ENCODE assay signal across 20 cellular contexts in genomic region chr2:169982929-169983328, GRCh38.
DNase-seq lines count a peak whose midpoint lies in the region; ATAC-seq, FAIRE-seq and TF ChIP-seq lines count a peak whose summit lies in the region.
"Had no signal": no experiment of that assay in that cellular context is flagged by ENCODE, and none has a peak within 500 bp of the region (broad histone marks: within the 10 kb centered on the region; RNA-seq: fewer than 3 reads in every experiment).

No MANE protein-coding gene starts in this region.

- CTCF ChIA-PET in PC-3 (lab: Charles Lee): interaction anchor here (0.6 kb wide), 1 partner anchor 530 kb away, joined by 13 read pairs; no protein-coding TSS in a partner anchor

- no peak for TF ChIP-seq CTCF in glutamatergic neuron (IDR thresholded peaks at IDR 0.05; ENCODE audit: partially characterized antibody, unreplicated experiment)
- TF ChIP-seq CTCF in PC-3 (conservative IDR thresholded peaks at IDR 0.05; ENCODE audit: low read depth, low read length): no peak

- no peaks in the 10 kb centered on the region for H3F3A ChIP-seq in PC-3 (ENCODE audit: low read length, unreplicated experiment)

- no TSS peak for BruUV-seq in PC-3 (replicated peaks; lab: Mats Ljungman, UMichigan)

- no peak overlapping the region for H3K4me3 Mint-ChIP-seq in CD4-positive, CD25-positive, alpha-beta regulatory T cell
- H3K4me3 Mint-ChIP-seq in glutamatergic neuron (ENCODE audit: unreplicated experiment): no peak overlapping the region
- H3K4me3 Mint-ChIP-seq: CD4-positive, alpha-beta T cell; GM23338; HFFc6 had no signal

- no peaks in the 10 kb centered on the region for H3K27me3 Mint-ChIP-seq in CD4-positive, CD25-positive, alpha-beta regulatory T cell
- H3K27me3 Mint-ChIP-seq in glutamatergic neuron (ENCODE audit: unreplicated experiment): peaks cover 3% of the 10 kb centered on the region
- H3K27me3 Mint-ChIP-seq: CD4-positive, alpha-beta T cell; IgD-negative memory B cell had no signal

- peaks cover 0 to 2% (median 0%) of the 10 kb centered on the region in 7 donors for H3K9me3 Mint-ChIP-seq in CD4-positive, CD25-positive, alpha-beta regulatory T cell
- H3K9me3 Mint-ChIP-seq in glutamatergic neuron (ENCODE audit: unreplicated experiment): no peaks in the 10 kb centered on the region
- H3K9me3 Mint-ChIP-seq: CD4-positive, alpha-beta T cell; GM23338; HFFc6; IgD-negative memory B cell had no signal

- peak overlapping the region in 2 of 3 donors; percentile 52 to 61 for H3K27ac Mint-ChIP-seq in CD4-positive, CD25-positive, alpha-beta regulatory T cell
- peak overlapping the region; percentile 28 for H3K27ac Mint-ChIP-seq in glutamatergic neuron (ENCODE audit: unreplicated experiment)
- H3K27ac Mint-ChIP-seq: CD4-positive, alpha-beta T cell; GM23338; HFFc6; IgD-negative memory B cell had no signal

- H3K9me3 ChIP-seq in CD4-positive, CD25-positive, alpha-beta regulatory T cell (ENCODE audit: control insufficient read depth in 2 of 2, low read length in 2 of 2): no peaks in the 10 kb centered on the region
- H3K9me3 ChIP-seq in PC-3 (ENCODE audit: low read length): no peaks in the 10 kb centered on the region
- H3K9me3 ChIP-seq: BE2C, Caco-2 had no signal

- no peak for TF ChIP-seq POLR2A in GM12892 (IDR thresholded peaks at IDR 0.05; ENCODE audit: low read depth, low read length)

- no peak overlapping the region for H3K4me2 ChIP-seq in PC-3 (ENCODE audit: low read length)
- H3K4me2 ChIP-seq: GM23338 had no signal

- peaks cover 18% of the 10 kb centered on the region for H3K36me3 Mint-ChIP-seq in CD4-positive, CD25-positive, alpha-beta regulatory T cell
- peaks cover 4% of the 10 kb centered on the region for H3K36me3 Mint-ChIP-seq in glutamatergic neuron (ENCODE audit: unreplicated experiment)

- H2AFZ ChIP-seq in PC-3 (ENCODE audit: low read length): no peak overlapping the region
- H2AFZ ChIP-seq: GM23338 had no signal

- FAIRE-seq in GM12892 (lab: Jason Lieb, UNC): peak; percentile 40
- FAIRE-seq: D721Med, H54, HTR-8/SVneo had no signal

- no peaks in the 10 kb centered on the region for H4K20me1 ChIP-seq in PC-3 (ENCODE audit: low read length)

- no peak for DNase-seq in CD4-positive, CD25-positive, alpha-beta regulatory T cell
- DNase-seq in GM12892 (ENCODE audit: insufficient read length) (no peak), OCI-M1 (lab: John Stamatoyannopoulos, UW) (peak; percentile 14), glutamatergic neuron (no peak), activated gamma-delta T cell (lab: John Stamatoyannopoulos, UW) (no peak), PC-3 (no peak)
- DNase-seq: Caco-2; CD4-positive, alpha-beta T cell; DMS79; GDM1; HCEC 1CT; HFFc6; KG1 had no signal

- ATAC-seq in CD4-positive, CD25-positive, alpha-beta regulatory T cell (ENCODE audit: low read depth in 2 of 2): no peak
- ATAC-seq in PC-3 (no peak), HG02981 (IDR thresholded peaks at IDR 0.05; ENCODE audit: unreplicated experiment) (no peak)

- POLR2A ChIA-PET in PC-3 (lab: Charles Lee; ENCODE audit: unreplicated experiment): no interaction called here

- intact Hi-C loops in PC-3 (cut with micrococcal nuclease): no loop called here

- H3K36me3 ChIP-seq in CD4-positive, CD25-positive, alpha-beta regulatory T cell (ENCODE audit: control insufficient read depth, insufficient read depth, low read length): peaks cover 12% of the 10 kb centered on the region
- peaks cover 6% of the 10 kb centered on the region; the same call in 1 of the 2 replicates for H3K36me3 ChIP-seq in PC-3 (ENCODE audit: low read depth, low read length)
- H3K36me3 ChIP-seq: BE2C had no signal

- H3K27ac ChIP-seq in CD4-positive, CD25-positive, alpha-beta regulatory T cell (ENCODE audit: insufficient read depth, low read length, poor library complexity, severe bottlenecking): no peak overlapping the region
- no peak overlapping the region for H3K27ac ChIP-seq in PC-3 (ENCODE audit: low read length)

- H3K4me1 Mint-ChIP-seq in CD4-positive, CD25-positive, alpha-beta regulatory T cell: peaks cover 6 to 19% (median 10%) of the 10 kb centered on the region in 4 donors
- H3K4me1 Mint-ChIP-seq in glutamatergic neuron (ENCODE audit: low read depth, unreplicated experiment): no peaks in the 10 kb centered on the region

- no peak overlapping the region for H3K9ac ChIP-seq in PC-3 (ENCODE audit: low read length)

- no peaks in the 10 kb centered on the region for H3K9me2 ChIP-seq in PC-3 (replicated peaks; ENCODE audit: low read length)

- no peak overlapping the region for H3K4me3 ChIP-seq in CD4-positive, CD25-positive, alpha-beta regulatory T cell (ENCODE audit: low read depth, low read length)
- H3K4me3 ChIP-seq in PC-3 (ENCODE audit: low read length): no peak overlapping the region
- H3K4me3 ChIP-seq: GM23338 had no signal

- no peaks in the 10 kb centered on the region for H3K27me3 ChIP-seq in CD4-positive, CD25-positive, alpha-beta regulatory T cell (ENCODE audit: control insufficient read depth, insufficient read depth, low read length)
- H3K27me3 ChIP-seq in PC-3 (ENCODE audit: low read length): no peaks in the 10 kb centered on the region
- H3K27me3 ChIP-seq: BE2C had no signal

- H3K79me2 ChIP-seq in PC-3 (ENCODE audit: low read length): no peaks in the 10 kb centered on the region

- H3K4me1 ChIP-seq in CD4-positive, CD25-positive, alpha-beta regulatory T cell (ENCODE audit: control insufficient read depth, insufficient read depth, low read length, poor library complexity, severe bottlenecking): no peaks in the 10 kb centered on the region
- H3K4me1 ChIP-seq in PC-3 (ENCODE audit: insufficient read depth, low read length): no peaks in the 10 kb centered on the region
- H3K4me1 ChIP-seq: BE2C, Caco-2 had no signal
